8 cellular contexts compared by ENCODE assay signal in genomic region chr6:170553686-170554085, GRCh38. TPM values are rescaled to one million over a fixed set of nuclear protein-coding genes. Genes with fewer than 3 reads are reported as not detected.
DNase-seq lines count a peak whose midpoint lies in the region; ATAC-seq and TF ChIP-seq lines count a peak whose summit lies in the region.

No MANE protein-coding gene starts in this region.

- peaks cover 44% of the 10 kb centered on the region for H3K36me3 ChIP-seq in SK-N-MC (ENCODE audit: insufficient read depth, low read length)
- H3K36me3 ChIP-seq in neural progenitor cell, result peaks cover 3% of the 10 kb centered on the region

- H4K20me1 ChIP-seq in neural progenitor cell (ENCODE audit: low read depth), result peaks cover 54% of the 10 kb centered on the region

- DNase-seq in COLO668 (lab: John Stamatoyannopoulos, UW; ENCODE audit: unreplicated experiment) (peak; percentile 32), SK-N-MC (ENCODE audit: low read depth, low spot score) (peak; percentile 34), fibroblast of gingiva (ENCODE audit: low read depth) (peak; percentile 35), neural progenitor cell (ENCODE audit: low spot score) (no peak), activated gamma-delta T cell (lab: John Stamatoyannopoulos, UW) (no peak)
- no peak for DNase-seq in activated CD4-positive, alpha-beta T cell treated with anti-CD3 and anti-CD28 coated beads, Interleukin-2, amount 50 U/mL, for 4 hours

- H3K4me3 Mint-ChIP-seq in neural progenitor cell, result no peak overlapping the region

- H3K27ac ChIP-seq in SK-N-MC (peak overlapping the region; percentile 93), neural progenitor cell (no peak overlapping the region)

- H3K4me3 ChIP-seq in SK-N-MC (peak overlapping the region; percentile 100), neural progenitor cell (peak overlapping the region; percentile 95)

- H3K36me3 Mint-ChIP-seq in neural progenitor cell, result peaks cover 2% of the 10 kb centered on the region

- H3K9ac ChIP-seq in SK-N-MC (ENCODE audit: insufficient read length), result peak overlapping the region; percentile 99
- no peak overlapping the region for H3K9ac ChIP-seq in neural progenitor cell

- H2AFZ ChIP-seq in neural progenitor cell (replicated peaks), result peak overlapping the region; percentile 94

- H3K27me3 ChIP-seq in neural progenitor cell, result no peaks in the 10 kb centered on the region

- no peak overlapping the region for H3K27ac Mint-ChIP-seq in neural progenitor cell

- no peaks in the 10 kb centered on the region for H3K27me3 Mint-ChIP-seq in neural progenitor cell (ENCODE audit: insufficient read depth, low read depth)

- TF ChIP-seq CTCF in neural progenitor cell (IDR thresholded peaks at IDR 0.05), result no peak

- peak; percentile 29 for ATAC-seq in GM19372 (IDR thresholded peaks at IDR 0.05; ENCODE audit: low read depth, unreplicated experiment)
- peak; percentile 34 for ATAC-seq in HG03342 (IDR thresholded peaks at IDR 0.05; ENCODE audit: unreplicated experiment)

- H3K9me3 ChIP-seq in SK-N-MC (ENCODE audit: low read depth, low read length), result no peaks in the 10 kb centered on the region
- no peaks in the 10 kb centered on the region for H3K9me3 ChIP-seq in neural progenitor cell (ENCODE audit: low read depth)

- peaks cover 15% of the 10 kb centered on the region for H3K4me1 Mint-ChIP-seq in neural progenitor cell

- peaks cover 85% of the 10 kb centered on the region for H3K79me2 ChIP-seq in neural progenitor cell (ENCODE audit: low read depth)

- H3K9me3 Mint-ChIP-seq in neural progenitor cell, result no peaks in the 10 kb centered on the region

- peaks cover 13% of the 10 kb centered on the region for H3F3A ChIP-seq in neural progenitor cell (ENCODE audit: low read depth)

- peaks cover 23% of the 10 kb centered on the region for H3K4me1 ChIP-seq in neural progenitor cell

- peak overlapping the region; percentile 93 for H3K4me2 ChIP-seq in neural progenitor cell

RNA-seq across cellular contexts. Expression of gene TBP, which starts 0.5 kb away (rescaled TPM):
- 23.0 and 27.1 TPM in 2 replicates for total RNA-seq in neural progenitor cell (ENCODE audit: low replicate concordance)

RNA-seq across cellular contexts. Expression of gene PSMB1, which starts 0.6 kb away (rescaled TPM):
- total RNA-seq in neural progenitor cell (ENCODE audit: low replicate concordance), result 300 and 420 TPM in 2 replicates

RNA-seq across cellular contexts. Expression of gene PDCD2, which starts 30.8 kb away (rescaled TPM):
- total RNA-seq in neural progenitor cell (ENCODE audit: low replicate concordance), result 95.9 and 96.4 TPM in 2 replicates

Comparison
In these comparisons a context has a peak if more than half of its experiments do, and no peak if none do; other contexts are left out.
1. DNase-seq: peak in COLO668 (single experiment), SK-N-MC (single experiment) and fibroblast of gingiva (single experiment); none in neural progenitor cell (single experiment), activated gamma-delta T cell (single experiment) and activated CD4-positive, alpha-beta T cell treated with anti-CD3 and anti-CD28 coated beads, Interleukin-2, amount 50 U/mL, for 4 hours (0 of 2).